In the genomic region with DNA sequence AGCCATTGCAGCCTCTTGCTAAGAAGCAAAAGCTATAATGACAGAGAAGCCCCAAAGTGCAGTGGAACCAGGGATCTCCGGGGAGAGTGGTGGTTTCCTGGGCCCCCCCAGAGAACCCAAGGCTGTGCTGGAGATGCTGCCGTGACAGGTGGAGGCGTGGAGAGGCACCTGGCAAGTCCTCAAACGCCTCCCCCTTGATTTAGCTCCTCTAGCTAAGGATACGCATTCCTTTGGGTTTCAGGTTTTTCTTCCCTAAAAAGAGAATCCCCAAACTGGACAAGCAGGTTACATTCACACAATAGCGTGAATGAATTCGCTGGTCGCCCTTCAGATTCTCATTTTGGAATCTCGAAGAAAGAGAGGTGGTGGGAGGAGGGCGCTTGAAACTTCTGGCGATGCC, we compare ENCODE assay signal across 8 cellular contexts. TPM values are rescaled to one million over a fixed set of nuclear protein-coding genes. Genes with fewer than 3 reads are reported as not detected.
A peak's percentile ranks its signal among the peaks of the same experiment; 100 is the strongest.
DNase-seq lines count a peak whose midpoint lies in the region; ATAC-seq and TF ChIP-seq lines count a peak whose summit lies in the region.

No MANE protein-coding gene starts in this region.

- H3K9me2 ChIP-seq in SK-N-SH = no peaks in the 10 kb centered on the region

- TF ChIP-seq POLR2A in suprapubic skin (IDR thresholded peaks at IDR 0.05) = no peak

- H3K27ac ChIP-seq in SK-N-SH (ENCODE audit: low read depth in 2 of 2, low read length in 1 of 2) (no peak overlapping the region), layer of hippocampus (ENCODE audit: low read depth, low read length) (peak overlapping the region; percentile 92), suprapubic skin (peak overlapping the region; percentile 97)

- H3K4me3 ChIP-seq in SK-N-SH (ENCODE audit: low read depth in 2 of 2, low read length in 1 of 2) (peak overlapping the region; percentile 60 to 64; a peak in 3 of 4 replicates), astrocyte of the spinal cord (ENCODE audit: low read depth, low read length) (peak overlapping the region; percentile 70), suprapubic skin (peak overlapping the region; percentile 90)

- TF ChIP-seq CTCF in SK-N-SH (IDR thresholded peaks at IDR 0.05) (no peak), astrocyte of the spinal cord (IDR thresholded peaks at IDR 0.05; ENCODE audit: low read depth, low read length) (no peak), suprapubic skin (IDR thresholded peaks at IDR 0.05) (no peak)

- H3K36me3 ChIP-seq in SK-N-SH (replicated peaks in 1 of 2; ENCODE audit: control insufficient read depth in 1 of 2, insufficient read depth in 2 of 2, low read length in 1 of 2) (no peaks in the 10 kb centered on the region), suprapubic skin (no peaks in the 10 kb centered on the region)

- H3K4me2 ChIP-seq in SK-N-SH = no peak overlapping the region; the same call in 1 of the 2 replicates

- no peaks in the 10 kb centered on the region for H3K9me3 ChIP-seq in SK-N-SH
- no peaks in the 10 kb centered on the region for H3K9me3 ChIP-seq in suprapubic skin

- H3K9ac ChIP-seq in SK-N-SH = no peak overlapping the region

- in situ Hi-C loops in astrocyte of the spinal cord (cut with HindIII; ENCODE audit: low sequenced_read_pairs) = no loop called here

- peaks cover 5% of the 10 kb centered on the region; the same call in 1 of the 2 replicates for H4K20me1 ChIP-seq in SK-N-SH (ENCODE audit: insufficient read depth)

- 0 out of 2 replicates have a peak overlapping the region, but pooled peaks have one; percentile 69 for H2AFZ ChIP-seq in SK-N-SH (ENCODE audit: low read depth)

- peaks cover 26% of the 10 kb centered on the region for H3F3A ChIP-seq in SK-N-SH (replicated peaks; ENCODE audit: insufficient read depth)

- no peak for TF ChIP-seq RAD21 in SK-N-SH (IDR thresholded peaks at IDR 0.05; ENCODE audit: low read length)

- POLR2A ChIA-PET in SK-N-SH (lab: Yijun Ruan, JAX) = no interaction called here

- H3K27me3 ChIP-seq in SK-N-SH (ENCODE audit: insufficient read depth) (no peaks in the 10 kb centered on the region), layer of hippocampus (ENCODE audit: control insufficient read depth, insufficient read depth, low read length) (no peaks in the 10 kb centered on the region), suprapubic skin (no peaks in the 10 kb centered on the region)

- CTCF ChIA-PET in SK-N-SH (lab: Yijun Ruan, JAX) = interaction anchor here (3.0 to 3.1 kb wide), 2 partner anchors 127 to 233 kb away, joined by 6 to 16 read pairs; no protein-coding TSS in a partner anchor

- no peak for TF ChIP-seq EP300 in SK-N-SH (IDR thresholded peaks at IDR 0.05; ENCODE audit: borderline replicate concordance in 1 of 2, low read depth in 1 of 2, low read length in 1 of 2)
- no peak for TF ChIP-seq EP300 in suprapubic skin (IDR thresholded peaks at IDR 0.05)

- WGBS in SK-N-SH (ENCODE audit: low lambda C conversion rate) = 89% methylated on average over 11 of the region's 11 CpGs
- 40% methylated on average over 11 of the region's 11 CpGs for WGBS in suprapubic skin

- ATAC-seq in SK-N-SH treated with all-trans-retinoic acid at 6 μM for 48 hours = no peak
- no peak for ATAC-seq in GM21360 (IDR thresholded peaks at IDR 0.05; ENCODE audit: unreplicated experiment)
- ATAC-seq in HG02763 (IDR thresholded peaks at IDR 0.05; ENCODE audit: unreplicated experiment) = no peak

- no peak for DNase-seq in SK-N-SH
- no peak for DNase-seq in astrocyte of the spinal cord (ENCODE audit: low read depth, low spot score)
- no peak for DNase-seq in suprapubic skin (ENCODE audit: low spot score in 2 of 2)
- no peak for DNase-seq in activated CD4-positive, alpha-beta T cell treated with anti-CD3 and anti-CD28 coated beads, Interleukin-2, amount 50 U/mL, for 4 hours

- H3K4me1 ChIP-seq in SK-N-SH (ENCODE audit: control insufficient read depth in 1 of 2, insufficient read depth in 2 of 2, low read depth in 1 of 2, low read length in 1 of 2) (peaks cover 28 to 30% of the 10 kb centered on the region in 2 experiments), suprapubic skin (peaks cover 44% of the 10 kb centered on the region)

- H3K79me2 ChIP-seq in SK-N-SH (ENCODE audit: insufficient read depth) = peaks cover 35% of the 10 kb centered on the region

TF ChIP-seq in SK-N-SH, 30 proteins besides CTCF, POLR2A, EP300 and RAD21 (continues in another document):
- TF ChIP-seq, protein P1, sequence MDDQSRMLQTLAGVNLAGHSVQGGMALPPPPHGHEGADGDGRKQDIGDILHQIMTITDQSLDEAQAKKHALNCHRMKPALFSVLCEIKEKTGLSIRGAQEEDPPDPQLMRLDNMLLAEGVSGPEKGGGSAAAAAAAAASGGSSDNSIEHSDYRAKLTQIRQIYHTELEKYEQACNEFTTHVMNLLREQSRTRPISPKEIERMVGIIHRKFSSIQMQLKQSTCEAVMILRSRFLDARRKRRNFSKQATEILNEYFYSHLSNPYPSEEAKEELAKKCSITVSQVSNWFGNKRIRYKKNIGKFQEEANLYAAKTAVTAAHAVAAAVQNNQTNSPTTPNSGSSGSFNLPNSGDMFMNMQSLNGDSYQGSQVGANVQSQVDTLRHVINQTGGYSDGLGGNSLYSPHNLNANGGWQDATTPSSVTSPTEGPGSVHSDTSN (IDR thresholded peaks at IDR 0.05) = no peak
- TF ChIP-seq RCOR1 (IDR thresholded peaks at IDR 0.05; ENCODE audit: low read length) (no peak), NRF1 (IDR thresholded peaks at IDR 0.05; ENCODE audit: low read depth, low read length) (no peak), GATA2 (CRISPR knock-in tag; IDR thresholded peaks at IDR 0.05) (no peak)
- TF ChIP-seq, protein P2, sequence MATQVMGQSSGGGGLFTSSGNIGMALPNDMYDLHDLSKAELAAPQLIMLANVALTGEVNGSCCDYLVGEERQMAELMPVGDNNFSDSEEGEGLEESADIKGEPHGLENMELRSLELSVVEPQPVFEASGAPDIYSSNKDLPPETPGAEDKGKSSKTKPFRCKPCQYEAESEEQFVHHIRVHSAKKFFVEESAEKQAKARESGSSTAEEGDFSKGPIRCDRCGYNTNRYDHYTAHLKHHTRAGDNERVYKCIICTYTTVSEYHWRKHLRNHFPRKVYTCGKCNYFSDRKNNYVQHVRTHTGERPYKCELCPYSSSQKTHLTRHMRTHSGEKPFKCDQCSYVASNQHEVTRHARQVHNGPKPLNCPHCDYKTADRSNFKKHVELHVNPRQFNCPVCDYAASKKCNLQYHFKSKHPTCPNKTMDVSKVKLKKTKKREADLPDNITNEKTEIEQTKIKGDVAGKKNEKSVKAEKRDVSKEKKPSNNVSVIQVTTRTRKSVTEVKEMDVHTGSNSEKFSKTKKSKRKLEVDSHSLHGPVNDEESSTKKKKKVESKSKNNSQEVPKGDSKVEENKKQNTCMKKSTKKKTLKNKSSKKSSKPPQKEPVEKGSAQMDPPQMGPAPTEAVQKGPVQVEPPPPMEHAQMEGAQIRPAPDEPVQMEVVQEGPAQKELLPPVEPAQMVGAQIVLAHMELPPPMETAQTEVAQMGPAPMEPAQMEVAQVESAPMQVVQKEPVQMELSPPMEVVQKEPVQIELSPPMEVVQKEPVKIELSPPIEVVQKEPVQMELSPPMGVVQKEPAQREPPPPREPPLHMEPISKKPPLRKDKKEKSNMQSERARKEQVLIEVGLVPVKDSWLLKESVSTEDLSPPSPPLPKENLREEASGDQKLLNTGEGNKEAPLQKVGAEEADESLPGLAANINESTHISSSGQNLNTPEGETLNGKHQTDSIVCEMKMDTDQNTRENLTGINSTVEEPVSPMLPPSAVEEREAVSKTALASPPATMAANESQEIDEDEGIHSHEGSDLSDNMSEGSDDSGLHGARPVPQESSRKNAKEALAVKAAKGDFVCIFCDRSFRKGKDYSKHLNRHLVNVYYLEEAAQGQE (IDR thresholded peaks at IDR 0.05; ENCODE audit: low read depth, low read length) = no peak

TF ChIP-seq in SK-N-SH treated with all-trans-retinoic acid at 6 μM for 48 hours, 23 proteins besides CTCF, POLR2A, EP300 and RAD21 (continues in another document):
- no peak for TF ChIP-seq TSHZ2 (CRISPR knock-in tag; IDR thresholded peaks at IDR 0.05)
- TF ChIP-seq, protein P3, sequence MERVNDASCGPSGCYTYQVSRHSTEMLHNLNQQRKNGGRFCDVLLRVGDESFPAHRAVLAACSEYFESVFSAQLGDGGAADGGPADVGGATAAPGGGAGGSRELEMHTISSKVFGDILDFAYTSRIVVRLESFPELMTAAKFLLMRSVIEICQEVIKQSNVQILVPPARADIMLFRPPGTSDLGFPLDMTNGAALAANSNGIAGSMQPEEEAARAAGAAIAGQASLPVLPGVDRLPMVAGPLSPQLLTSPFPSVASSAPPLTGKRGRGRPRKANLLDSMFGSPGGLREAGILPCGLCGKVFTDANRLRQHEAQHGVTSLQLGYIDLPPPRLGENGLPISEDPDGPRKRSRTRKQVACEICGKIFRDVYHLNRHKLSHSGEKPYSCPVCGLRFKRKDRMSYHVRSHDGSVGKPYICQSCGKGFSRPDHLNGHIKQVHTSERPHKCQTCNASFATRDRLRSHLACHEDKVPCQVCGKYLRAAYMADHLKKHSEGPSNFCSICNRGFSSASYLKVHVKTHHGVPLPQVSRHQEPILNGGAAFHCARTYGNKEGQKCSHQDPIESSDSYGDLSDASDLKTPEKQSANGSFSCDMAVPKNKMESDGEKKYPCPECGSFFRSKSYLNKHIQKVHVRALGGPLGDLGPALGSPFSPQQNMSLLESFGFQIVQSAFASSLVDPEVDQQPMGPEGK (CRISPR knock-in tag; IDR thresholded peaks at IDR 0.05; ENCODE audit: borderline replicate concordance) = no peak

RNA-seq across cellular contexts. Expression of gene ATP1A1, which starts 0.9 kb away (rescaled TPM):
- 233 and 235 TPM in 2 replicates for polyA plus RNA-seq in SK-N-SH (2012; rRNA removed)
- polyA plus RNA-seq in SK-N-SH (2012; cell fraction: cytosol; rRNA removed) = 188 and 230 TPM in 2 replicates
- 183 and 211 TPM in 2 replicates for polyA plus RNA-seq in SK-N-SH (2012; cell fraction: nucleus; rRNA removed)
- 100 to 1,000 TPM; 556 to 703 (median 561) TPM for total RNA-seq in suprapubic skin

Comparison
In these comparisons a context has a peak if more than half of its experiments do, and no peak if none do; other contexts are left out.
1. H3K27ac ChIP-seq: peak in layer of hippocampus (single experiment) and suprapubic skin (single experiment); none in SK-N-SH (0 of 2).
2. Peak in every context shown above with its lines, with median percentiles within 50 percentile points of each other: H3K4me3 ChIP-seq.